Comparison of ENCODE assay signal across 13 cellular contexts in the genomic region with DNA sequence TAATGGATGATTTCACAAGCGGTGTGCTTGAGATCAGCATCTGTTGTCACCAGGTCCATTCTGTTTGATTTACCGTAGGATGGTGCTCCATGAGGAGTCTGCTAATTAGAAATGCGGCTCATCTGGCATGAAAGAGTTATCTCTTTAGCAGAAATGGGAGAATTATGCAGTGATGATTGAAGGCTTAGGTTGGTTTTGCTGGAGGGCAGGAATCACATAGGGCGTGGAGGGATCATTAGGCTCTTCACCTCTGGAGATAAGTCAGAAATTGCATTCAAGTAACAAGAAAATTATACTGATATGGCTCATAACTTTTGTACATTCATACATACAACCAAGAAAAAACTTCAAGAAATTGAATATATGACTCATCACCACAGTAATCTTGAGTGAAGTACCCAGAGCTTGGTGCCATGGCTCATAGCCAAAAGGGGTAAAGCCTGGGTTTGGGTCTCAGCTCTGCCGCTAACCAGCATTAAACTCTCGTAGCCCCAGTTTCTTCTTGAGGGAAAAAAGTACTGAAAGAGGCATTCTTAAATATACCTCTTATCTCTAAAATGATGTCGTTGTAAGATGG.
"Had no signal": no experiment of that assay in that cellular context is flagged by ENCODE, and none has a peak within 500 bp of the region (broad histone marks: within the 10 kb centered on the region; RNA-seq: fewer than 3 reads in every experiment).

No MANE protein-coding gene starts in this region.

- H3K4me3 ChIP-seq: breast epithelium, gastroesophageal sphincter, hepatocyte, skin epidermis, tibial nerve had no signal

- H3K27me3 Mint-ChIP-seq: activated CD4-positive, alpha-beta memory T cell treated with anti-CD3 and anti-CD28 coated beads for 36 hours; naive B cell had no signal

- ATAC-seq: activated T-cell treated with anti-CD3 and anti-CD28 coated beads, Interleukin-2, amount 50 U/mL, for 4 hours; gastroesophageal sphincter had no signal

- H3K9me3 ChIP-seq: breast epithelium, gastroesophageal sphincter, tibial nerve had no signal

- H3K27ac Mint-ChIP-seq: activated CD4-positive, alpha-beta memory T cell treated with anti-CD3 and anti-CD28 coated beads for 36 hours; activated naive CD8-positive, alpha-beta T cell treated with anti-CD3 and anti-CD28 coated beads, Interleukin-2, amount 10 ng/mL, durations not matched to agents 7 days and 5 days had no signal

- H3K36me3 Mint-ChIP-seq: activated CD4-positive, alpha-beta memory T cell treated with anti-CD3 and anti-CD28 coated beads for 36 hours; activated naive CD8-positive, alpha-beta T cell treated with anti-CD3 and anti-CD28 coated beads, Interleukin-2, amount 10 ng/mL, durations not matched to agents 7 days and 5 days had no signal

- H3K36me3 ChIP-seq: breast epithelium had no signal

- H3K9me3 Mint-ChIP-seq: activated CD4-positive, alpha-beta memory T cell treated with anti-CD3 and anti-CD28 coated beads for 36 hours; activated naive CD8-positive, alpha-beta T cell treated with anti-CD3 and anti-CD28 coated beads, Interleukin-2, amount 10 ng/mL, durations not matched to agents 7 days and 5 days; activated T-cell treated with anti-CD3 and anti-CD28 coated beads, Interleukin-2, amount 50 U/mL, for 4 hours; naive B cell had no signal

- DNase-seq: activated CD4-positive, alpha-beta memory T cell treated with anti-CD3 and anti-CD28 coated beads for 36 hours; activated gamma-delta T cell; activated naive CD8-positive, alpha-beta T cell treated with anti-CD3 and anti-CD28 coated beads, Interleukin-2, amount 10 ng/mL, durations not matched to agents 7 days and 5 days; activated T-cell treated with anti-CD3 and anti-CD28 coated beads, Interleukin-2, amount 50 U/mL, for 4 hours; anterior cingulate cortex; naive B cell; retina; stimulated activated CD4-positive, alpha-beta T cell treated with anti-CD3 and anti-CD28 coated beads, Interleukin-4, amount 100 ng/mL, for 4 hours had no signal

- H2AFZ ChIP-seq: hepatocyte had no signal

- H3K4me1 Mint-ChIP-seq: activated naive CD8-positive, alpha-beta T cell treated with anti-CD3 and anti-CD28 coated beads, Interleukin-2, amount 10 ng/mL, durations not matched to agents 7 days and 5 days; naive B cell had no signal

- H3K27me3 ChIP-seq: breast epithelium, gastroesophageal sphincter, hepatocyte, tibial nerve had no signal

- H3K27ac ChIP-seq: breast epithelium, gastroesophageal sphincter, hepatocyte, skin epidermis, tibial nerve had no signal

- H3K4me2 ChIP-seq: hepatocyte had no signal

- H3K4me3 Mint-ChIP-seq: activated CD4-positive, alpha-beta memory T cell treated with anti-CD3 and anti-CD28 coated beads for 36 hours; activated naive CD8-positive, alpha-beta T cell treated with anti-CD3 and anti-CD28 coated beads, Interleukin-2, amount 10 ng/mL, durations not matched to agents 7 days and 5 days; activated T-cell treated with anti-CD3 and anti-CD28 coated beads, Interleukin-2, amount 50 U/mL, for 4 hours; naive B cell had no signal
